Comparison of ENCODE assay signal across 8 cellular contexts in the genomic region with DNA sequence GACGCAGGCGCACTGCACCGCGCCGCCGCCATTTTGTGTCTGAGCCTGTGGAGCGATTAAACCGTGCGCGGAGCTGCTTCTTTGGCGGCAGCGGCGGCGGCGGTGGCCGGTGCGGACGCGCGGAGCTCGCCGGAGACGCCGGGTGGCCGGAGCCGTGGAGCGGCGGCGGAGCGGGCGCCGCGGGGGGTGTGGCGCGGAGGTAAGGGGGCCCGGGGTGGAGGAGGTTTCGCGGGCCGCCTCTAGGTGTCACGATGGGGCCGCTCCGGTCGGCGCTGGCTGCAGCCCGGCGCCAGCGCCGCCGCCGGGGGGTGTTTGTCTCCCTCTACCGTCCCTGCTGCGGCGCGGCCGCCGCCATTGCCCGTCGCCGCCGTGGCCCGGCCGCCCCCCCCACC. TPM values are rescaled to one million over a fixed set of nuclear protein-coding genes. Genes with fewer than 3 reads are reported as not detected.
DNase-seq lines count a peak whose midpoint lies in the region; ATAC-seq, FAIRE-seq and TF ChIP-seq lines count a peak whose summit lies in the region.

A gene with protein sequence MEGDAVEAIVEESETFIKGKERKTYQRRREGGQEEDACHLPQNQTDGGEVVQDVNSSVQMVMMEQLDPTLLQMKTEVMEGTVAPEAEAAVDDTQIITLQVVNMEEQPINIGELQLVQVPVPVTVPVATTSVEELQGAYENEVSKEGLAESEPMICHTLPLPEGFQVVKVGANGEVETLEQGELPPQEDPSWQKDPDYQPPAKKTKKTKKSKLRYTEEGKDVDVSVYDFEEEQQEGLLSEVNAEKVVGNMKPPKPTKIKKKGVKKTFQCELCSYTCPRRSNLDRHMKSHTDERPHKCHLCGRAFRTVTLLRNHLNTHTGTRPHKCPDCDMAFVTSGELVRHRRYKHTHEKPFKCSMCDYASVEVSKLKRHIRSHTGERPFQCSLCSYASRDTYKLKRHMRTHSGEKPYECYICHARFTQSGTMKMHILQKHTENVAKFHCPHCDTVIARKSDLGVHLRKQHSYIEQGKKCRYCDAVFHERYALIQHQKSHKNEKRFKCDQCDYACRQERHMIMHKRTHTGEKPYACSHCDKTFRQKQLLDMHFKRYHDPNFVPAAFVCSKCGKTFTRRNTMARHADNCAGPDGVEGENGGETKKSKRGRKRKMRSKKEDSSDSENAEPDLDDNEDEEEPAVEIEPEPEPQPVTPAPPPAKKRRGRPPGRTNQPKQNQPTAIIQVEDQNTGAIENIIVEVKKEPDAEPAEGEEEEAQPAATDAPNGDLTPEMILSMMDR (plus strand): TSS at position 1 of the 392 bp plus-strand sequence. CDS start 48,307 bp downstream, outside the sequence.

- no peaks in the 10 kb centered on the region for H3K9me3 Mint-ChIP-seq in activated naive CD4-positive, alpha-beta T cell treated with anti-CD3 and anti-CD28 coated beads, Interleukin-2, amount 50 U/mL, for 72 hours

- peak within 1 kb of the TSS; percentile 85 for H2AFZ ChIP-seq in DND-41 (ENCODE audit: low read depth, low read length)

- peaks cover 17% of the 10 kb centered on the region; the same call in 1 of the 2 replicates for H3K36me3 ChIP-seq in DND-41 (ENCODE audit: insufficient read depth, low read length)
- 0 out of 2 replicates have a peak, but pooled peaks cover 3% of the 10 kb centered on the region for H3K36me3 ChIP-seq in HUES48 (ENCODE audit: control insufficient read depth, insufficient read depth, low read length)
- H3K36me3 ChIP-seq in pancreas = no peaks in the 10 kb centered on the region
- no peaks in the 10 kb centered on the region for H3K36me3 ChIP-seq in tibial nerve

- H3K27me3 ChIP-seq in DND-41 (ENCODE audit: insufficient read depth, low read length, poor library complexity) (no peaks in the 10 kb centered on the region), HUES48 (ENCODE audit: control insufficient read depth, insufficient read depth, low read length) (no peaks in the 10 kb centered on the region), pancreas (no peaks in the 10 kb centered on the region), tibial nerve (no peaks in the 10 kb centered on the region)

- H3K79me2 ChIP-seq in DND-41 (ENCODE audit: insufficient read depth, low read length) = peaks cover 83% of the 10 kb centered on the region

- H3K4me3 ChIP-seq in DND-41 (ENCODE audit: low read depth in 1 of 2, low read length in 2 of 2) (peak within 1 kb of the TSS; percentile 84 to 93), HUES48 (ENCODE audit: low read depth, low read length) (peak within 1 kb of the TSS; percentile 95), pancreas (peak within 1 kb of the TSS; percentile 85 to 97 (median 94)), tibial nerve (peak within 1 kb of the TSS; percentile 91 to 99 (median 96))

- peak within 1 kb of the TSS; percentile 91 to 93 for H3K27ac Mint-ChIP-seq in activated naive CD4-positive, alpha-beta T cell treated with anti-CD3 and anti-CD28 coated beads, Interleukin-2, amount 50 U/mL, for 72 hours

- peaks cover 61% of the 10 kb centered on the region for H3K4me1 ChIP-seq in DND-41 (ENCODE audit: insufficient read depth, low read length)
- peaks cover 13% of the 10 kb centered on the region for H3K4me1 ChIP-seq in HUES48 (ENCODE audit: control insufficient read depth, insufficient read depth, low read length)
- H3K4me1 ChIP-seq in pancreas = peaks cover 13 to 17% (median 14%) of the 10 kb centered on the region in 3 donors
- H3K4me1 ChIP-seq in tibial nerve = peaks cover 0 to 40% (median 17%) of the 10 kb centered on the region in 4 donors

- DNase-seq in DND-41 (no peak), RPMI7951 (ENCODE audit: low read depth) (peak; percentile 83), Right ventricle myocardium inferior (ENCODE audit: missing footprints) (peak; percentile 93), pancreas (peak; percentile 81 to 92 (median 86)), tibial nerve (ENCODE audit: low spot score in 2 of 2) (peak; percentile 59 to 67)
- DNase-seq in activated naive CD4-positive, alpha-beta T cell treated with anti-CD3 and anti-CD28 coated beads, Interleukin-2, amount 50 U/mL, for 72 hours (ENCODE audit: low spot score in 2 of 2) = no peak

- H3K36me3 Mint-ChIP-seq in activated naive CD4-positive, alpha-beta T cell treated with anti-CD3 and anti-CD28 coated beads, Interleukin-2, amount 50 U/mL, for 72 hours = peaks cover 12 to 14% of the 10 kb centered on the region in 2 donors

- peak within 1 kb of the TSS; percentile 93 for H3K4me2 ChIP-seq in DND-41 (ENCODE audit: insufficient read depth, low read length)

- H3K9me3 ChIP-seq in DND-41 (ENCODE audit: insufficient read depth, low read length, severe bottlenecking) (no peaks in the 10 kb centered on the region), HUES48 (ENCODE audit: control insufficient read depth, insufficient read depth, low read length) (no peaks in the 10 kb centered on the region), pancreas (no peaks in the 10 kb centered on the region), tibial nerve (no peaks in the 10 kb centered on the region)

- no peak for TF ChIP-seq EP300 in tibial nerve (IDR thresholded peaks at IDR 0.05)

- peak; percentile 44 for ATAC-seq in DND-41 (ENCODE audit: insufficient read depth, low read depth)
- ATAC-seq in GM21390 (IDR thresholded peaks at IDR 0.05; ENCODE audit: unreplicated experiment) = peak; percentile 43
- peak; percentile 56 to 59 for ATAC-seq in activated naive CD4-positive, alpha-beta T cell treated with anti-CD3 and anti-CD28 coated beads, Interleukin-2, amount 50 U/mL, for 72 hours
- ATAC-seq in Right ventricle myocardium inferior = peak; percentile 56
- peak; percentile 44 to 71 (median 64) for ATAC-seq in pancreas

- H3K27ac ChIP-seq in DND-41 (ENCODE audit: low read length) (peak within 1 kb of the TSS; percentile 98), HUES48 (ENCODE audit: low read depth, low read length) (peak within 1 kb of the TSS; percentile 100), pancreas (peak within 1 kb of the TSS; percentile 99), tibial nerve (peak within 1 kb of the TSS; percentile 98 to 100 (median 100))

- TF ChIP-seq POLR2A in tibial nerve (IDR thresholded peaks at IDR 0.05) = no peak

- FAIRE-seq in pancreas (lab: Jason Lieb, UNC) = no peak

- peak; percentile 68 for TF ChIP-seq CTCF in DND-41 (IDR thresholded peaks at IDR 0.05; ENCODE audit: borderline replicate concordance, extremely low read depth, low read length, poor library complexity, severe bottlenecking)
- TF ChIP-seq CTCF in pancreas (IDR thresholded peaks at IDR 0.05) = peak in 2 of 4 donors; percentile 25 to 40
- peak in 4 of 5 experiments; percentile 63 to 98 (median 92) for TF ChIP-seq CTCF in tibial nerve (IDR thresholded peaks at IDR 0.05)

- peaks cover 41% of the 10 kb centered on the region for H4K20me1 ChIP-seq in DND-41 (ENCODE audit: insufficient read depth, low read length)

- intact Hi-C loops in Right ventricle myocardium inferior (cut with DNase I) = loop anchor here (1.0 to 2.0 kb wide), 5 partner anchors 16 to 105 kb away; no protein-coding TSS in a partner anchor
- intact Hi-C loops in pancreas (cut with DNase I) = no loop called here

- H3K9ac ChIP-seq in DND-41 (ENCODE audit: low read depth, low read length) (peak within 1 kb of the TSS; percentile 100), HUES48 (ENCODE audit: low read depth, low read length) (peak within 1 kb of the TSS; percentile 100)

- 0% methylated on average over 2 to 62 of the region's 62 CpGs for WGBS in pancreas, 2 donors
- WGBS in tibial nerve, 2 donors = 1 to 2% methylated on average over 24 to 31 of the region's 62 CpGs

RNA-seq across cellular contexts. Expression of the gene that starts here (rescaled TPM):
- 27.9 and 29.6 TPM in 2 replicates for total RNA-seq in RPMI7951 (2014; rRNA removed; shearing (Covaris generic))
- 10 to 100 TPM; 51.5 to 62.1 TPM for total RNA-seq in activated naive CD4-positive, alpha-beta T cell treated with anti-CD3 and anti-CD28 coated beads, Interleukin-2, amount 50 U/mL, for 72 hours
- 28.2 TPM for total RNA-seq in Right ventricle myocardium inferior
- total RNA-seq in pancreas = 10 to 100 TPM; 15.6 to 25.2 (median 17.0) TPM
- polyA plus RNA-seq in pancreas = 10 to 100 TPM; 13.3 to 18.9 TPM
- 10 to 100 TPM; 26.1 to 39.6 (median 31.8) TPM for total RNA-seq in tibial nerve

Comparison
In these comparisons a context has a peak if more than half of its experiments do, and no peak if none do; other contexts are left out.
1. DNase-seq: peak in RPMI7951 (single experiment), Right ventricle myocardium inferior (single experiment), pancreas (6 of 6) and tibial nerve (2 of 2); none in DND-41 (single experiment) and activated naive CD4-positive, alpha-beta T cell treated with anti-CD3 and anti-CD28 coated beads, Interleukin-2, amount 50 U/mL, for 72 hours (0 of 2).
2. Peak in every context shown above with its lines, with median percentiles within 50 percentile points of each other: ATAC-seq, H3K27ac ChIP-seq and H3K4me3 ChIP-seq.